19 cellular contexts compared by ENCODE assay signal in the genomic region with DNA sequence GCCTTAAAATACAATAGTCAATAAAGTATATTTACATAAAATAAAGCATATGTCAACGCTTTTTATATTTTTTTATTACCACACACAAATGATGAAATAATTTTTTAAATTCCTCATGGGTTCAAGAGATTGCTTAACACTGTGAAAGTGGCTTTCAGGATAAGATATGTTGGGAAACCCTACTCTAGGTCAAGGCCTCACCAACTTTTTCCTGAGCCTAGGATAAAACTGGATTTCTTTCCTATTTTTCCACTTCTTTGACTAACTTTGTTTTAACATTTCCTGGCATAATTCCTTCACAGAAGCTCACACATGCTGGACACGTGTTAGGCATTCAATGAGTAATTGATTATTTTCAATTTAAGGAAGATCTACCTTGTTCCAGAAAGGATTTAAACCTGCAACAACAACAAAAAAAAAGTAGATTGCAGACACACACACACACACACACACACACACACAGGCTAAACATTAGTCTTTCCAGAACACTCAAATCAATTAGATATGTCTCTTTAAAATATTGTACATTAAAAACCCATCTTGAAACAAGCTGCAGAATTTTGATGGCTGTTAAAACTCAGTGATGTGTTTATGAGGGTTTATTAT. TPM values are rescaled to one million over a fixed set of nuclear protein-coding genes. Genes with fewer than 3 reads are reported as not detected.
"Had no signal": no experiment of that assay in that cellular context is flagged by ENCODE, and none has a peak within 500 bp of the region (broad histone marks: within the 10 kb centered on the region; RNA-seq: fewer than 3 reads in every experiment).

No MANE protein-coding gene starts in this region.

- DNase-seq: activated CD4-positive, alpha-beta memory T cell treated with anti-CD3 and anti-CD28 coated beads for 36 hours; activated CD8-positive, alpha-beta memory T cell treated with anti-CD3 and anti-CD28 coated beads, Interleukin-2, amount 10 ng/mL, durations not matched to agents 7 days and 5 days; activated naive CD4-positive, alpha-beta T cell treated with anti-CD3 and anti-CD28 coated beads, Interleukin-2, amount 50 U/mL, for 16 hours; activated T-cell treated with anti-CD3 and anti-CD28 coated beads, Interleukin-2, amount 50 U/mL, for 24 hours; caudate nucleus; islet precursor cell; naive thymus-derived CD4-positive, alpha-beta T cell; upper lobe of right lung had no signal

- H3K4me1 ChIP-seq: adrenal gland, right atrium auricular region, upper lobe of right lung had no signal

- H2AFZ ChIP-seq: hepatocyte had no signal

- H3K27ac ChIP-seq: adrenal gland, coronary artery, hepatocyte, neutrophil, right atrium auricular region, thoracic aorta, upper lobe of right lung, VCaP had no signal

- H3K4me2 ChIP-seq: hepatocyte had no signal

- H3K36me3 ChIP-seq: adrenal gland, neutrophil, right atrium auricular region, thoracic aorta, upper lobe of right lung had no signal

- H3K4me3 ChIP-seq: adrenal gland, coronary artery, hepatocyte, right atrium auricular region, thoracic aorta, upper lobe of right lung had no signal

- H3K79me2 ChIP-seq: hepatocyte had no signal

- H3K9me3 ChIP-seq: adrenal gland, neutrophil, right atrium auricular region, thoracic aorta, upper lobe of right lung had no signal

- ATAC-seq: activated CD8-positive, alpha-beta memory T cell treated with anti-CD3 and anti-CD28 coated beads, Interleukin-2, amount 10 ng/mL, durations not matched to agents 7 days and 5 days; naive thymus-derived CD4-positive, alpha-beta T cell; SK-N-SH treated with all-trans-retinoic acid at 6 μM for 48 hours; upper lobe of right lung had no signal

- H3K27me3 ChIP-seq: adrenal gland, hepatocyte, neutrophil, right atrium auricular region, upper lobe of right lung had no signal

RNA-seq across cellular contexts. Expression of a gene that starts 9.1 kb away (rescaled TPM):
- total RNA-seq: activated CD4-positive, alpha-beta memory T cell treated with anti-CD3 and anti-CD28 coated beads for 36 hours; activated CD8-positive, alpha-beta memory T cell treated with anti-CD3 and anti-CD28 coated beads, Interleukin-2, amount 10 ng/mL, durations not matched to agents 7 days and 5 days; glomerular endothelial cell; naive thymus-derived CD4-positive, alpha-beta T cell; posterior vena cava; T-helper 1 cell treated with Interleukin-12 subunit alpha and Interleukin-12 subunit beta and Interleukin-4 antibody, amounts not matched to agents 30 ng/mL and 1 ng/mL, for 36 hours; thoracic aorta had no signal
